In genomic region chr17:5516060-5516792, GRCh38 we compare ENCODE assay signal across 1 cellular context.
TF ChIP-seq lines count a peak whose summit lies in the region.

No MANE protein-coding gene starts in this region.

TF ChIP-seq in HEK293, 187 proteins besides CTCF, POLR2A, EP300 and RAD21 (continued from another document):
- TF ChIP-seq REST (tag by site-specific recombination; IDR thresholded peaks at IDR 0.05), result no peak
- TF ChIP-seq ZBTB7A (tag by site-specific recombination; IDR thresholded peaks at IDR 0.05; ENCODE audit: low read depth), result no peak
